8 cellular contexts compared by ENCODE assay signal in genomic region chr9:113409883-113410206, GRCh38. TPM values are rescaled to one million over a fixed set of nuclear protein-coding genes. Genes with fewer than 3 reads are reported as not detected.
DNase-seq lines count a peak whose midpoint lies in the region; ATAC-seq, FAIRE-seq and TF ChIP-seq lines count a peak whose summit lies in the region.

No MANE protein-coding gene starts in this region.

- no peaks in the 10 kb centered on the region for H3K27me3 Mint-ChIP-seq in activated T-helper 1 cell treated with anti-CD3 and anti-CD28 coated beads, Interleukin-12 subunit alpha, Interleukin-12 subunit beta, Interleukin-2, Interleukin-4 antibody, amounts not matched to agents 30 ng/mL and 10 ng/mL and 1 ng/mL, durations not matched to agents 14 hours and 24 hours and 36 hours (ENCODE audit: insufficient read depth)

- no peak for DNase-seq in activated T-helper 1 cell treated with anti-CD3 and anti-CD28 coated beads, Interleukin-12 subunit alpha, Interleukin-12 subunit beta, Interleukin-2, Interleukin-4 antibody, amounts not matched to agents 30 ng/mL and 10 ng/mL and 1 ng/mL, durations not matched to agents 14 hours and 24 hours and 36 hours (ENCODE audit: low spot score)
- peak in 3 of 49 donors; percentile 58 to 81 (median 63) for DNase-seq in substantia nigra (lab: John Stamatoyannopoulos, UW)
- DNase-seq in NCI-H1092 (lab: John Stamatoyannopoulos, UW): no peak
- no peak for DNase-seq in GM19239 (ENCODE audit: insufficient read length, low spot score)
- no peak for DNase-seq in germinal center (ENCODE audit: low spot score)

- intact Hi-C loops in activated T-helper 1 cell treated with anti-CD3 and anti-CD28 coated beads, Interleukin-12 subunit alpha, Interleukin-12 subunit beta, Interleukin-2, Interleukin-4 antibody, amounts not matched to agents 30 ng/mL and 10 ng/mL and 1 ng/mL, durations not matched to agents 14 hours and 24 hours and 36 hours (cut with micrococcal nuclease): loop anchor here (1.0 to 10.0 kb wide), 14 partner anchors 9 to 1925 kb away; partner anchors contain the start of genes AKNA, ALAD, CDC26 and ECPAS

- peak overlapping the region; percentile 82 for H3K4me3 ChIP-seq in iPS-18c (ENCODE audit: insufficient read depth, low read depth, low read length)

- ATAC-seq in HG02759 (IDR thresholded peaks at IDR 0.05; ENCODE audit: unreplicated experiment): peak; percentile 10

- no peak for FAIRE-seq in GM19239 (lab: Jason Lieb, UNC)

- H3K27ac ChIP-seq in C4-2B (peak overlapping the region; percentile 95), substantia nigra (ENCODE audit: low read depth, low read length, poor library complexity, severe bottlenecking) (peak overlapping the region; percentile 99)

- no peaks in the 10 kb centered on the region for H3K9me3 ChIP-seq in iPS-18c (ENCODE audit: control insufficient read depth, insufficient read depth, low read length)

- TF ChIP-seq CTCF in C4-2B (conservative IDR thresholded peaks at IDR 0.05): no peak

- peak overlapping the region; percentile 89 for H3K4me3 Mint-ChIP-seq in activated T-helper 1 cell treated with anti-CD3 and anti-CD28 coated beads, Interleukin-12 subunit alpha, Interleukin-12 subunit beta, Interleukin-2, Interleukin-4 antibody, amounts not matched to agents 30 ng/mL and 10 ng/mL and 1 ng/mL, durations not matched to agents 14 hours and 24 hours and 36 hours

- peaks cover 32% of the 10 kb centered on the region for H3K36me3 Mint-ChIP-seq in activated T-helper 1 cell treated with anti-CD3 and anti-CD28 coated beads, Interleukin-12 subunit alpha, Interleukin-12 subunit beta, Interleukin-2, Interleukin-4 antibody, amounts not matched to agents 30 ng/mL and 10 ng/mL and 1 ng/mL, durations not matched to agents 14 hours and 24 hours and 36 hours (ENCODE audit: low read depth)

- H3K9me3 Mint-ChIP-seq in activated T-helper 1 cell treated with anti-CD3 and anti-CD28 coated beads, Interleukin-12 subunit alpha, Interleukin-12 subunit beta, Interleukin-2, Interleukin-4 antibody, amounts not matched to agents 30 ng/mL and 10 ng/mL and 1 ng/mL, durations not matched to agents 14 hours and 24 hours and 36 hours: no peaks in the 10 kb centered on the region

- peaks cover 22% of the 10 kb centered on the region for H3K4me1 Mint-ChIP-seq in activated T-helper 1 cell treated with anti-CD3 and anti-CD28 coated beads, Interleukin-12 subunit alpha, Interleukin-12 subunit beta, Interleukin-2, Interleukin-4 antibody, amounts not matched to agents 30 ng/mL and 10 ng/mL and 1 ng/mL, durations not matched to agents 14 hours and 24 hours and 36 hours (ENCODE audit: low read depth)

- H3K27ac Mint-ChIP-seq in activated T-helper 1 cell treated with anti-CD3 and anti-CD28 coated beads, Interleukin-12 subunit alpha, Interleukin-12 subunit beta, Interleukin-2, Interleukin-4 antibody, amounts not matched to agents 30 ng/mL and 10 ng/mL and 1 ng/mL, durations not matched to agents 14 hours and 24 hours and 36 hours: peak overlapping the region; percentile 99

RNA-seq across cellular contexts. Expression of gene POLE3, which starts 0.6 kb away (rescaled TPM):
- 90.9 and 95.7 TPM in 2 replicates for total RNA-seq in activated T-helper 1 cell treated with anti-CD3 and anti-CD28 coated beads, Interleukin-12 subunit alpha, Interleukin-12 subunit beta, Interleukin-2, Interleukin-4 antibody, amounts not matched to agents 30 ng/mL and 10 ng/mL and 1 ng/mL, durations not matched to agents 14 hours and 24 hours and 36 hours

RNA-seq across cellular contexts. Expression of gene C9orf43, which starts 0.7 kb away (rescaled TPM):
- total RNA-seq in activated T-helper 1 cell treated with anti-CD3 and anti-CD28 coated beads, Interleukin-12 subunit alpha, Interleukin-12 subunit beta, Interleukin-2, Interleukin-4 antibody, amounts not matched to agents 30 ng/mL and 10 ng/mL and 1 ng/mL, durations not matched to agents 14 hours and 24 hours and 36 hours: 0.42 and 0.62 TPM in 2 replicates

RNA-seq across cellular contexts. Expression of gene ALAD, which starts 8.8 kb away (rescaled TPM):
- 23.0 and 23.7 TPM in 2 replicates for total RNA-seq in activated T-helper 1 cell treated with anti-CD3 and anti-CD28 coated beads, Interleukin-12 subunit alpha, Interleukin-12 subunit beta, Interleukin-2, Interleukin-4 antibody, amounts not matched to agents 30 ng/mL and 10 ng/mL and 1 ng/mL, durations not matched to agents 14 hours and 24 hours and 36 hours

RNA-seq across cellular contexts. Expression of gene HDHD3, which starts 33.1 kb away (rescaled TPM):
- 15.7 and 18.5 TPM in 2 replicates for total RNA-seq in activated T-helper 1 cell treated with anti-CD3 and anti-CD28 coated beads, Interleukin-12 subunit alpha, Interleukin-12 subunit beta, Interleukin-2, Interleukin-4 antibody, amounts not matched to agents 30 ng/mL and 10 ng/mL and 1 ng/mL, durations not matched to agents 14 hours and 24 hours and 36 hours

RNA-seq across cellular contexts. Expression of gene RGS3, which starts 53.7 kb away (rescaled TPM):
- 122 and 128 TPM in 2 replicates for total RNA-seq in activated T-helper 1 cell treated with anti-CD3 and anti-CD28 coated beads, Interleukin-12 subunit alpha, Interleukin-12 subunit beta, Interleukin-2, Interleukin-4 antibody, amounts not matched to agents 30 ng/mL and 10 ng/mL and 1 ng/mL, durations not matched to agents 14 hours and 24 hours and 36 hours
